ENCODE assay signal across 8 cellular contexts in genomic region chr22:25777870-25778269, GRCh38. TPM values are rescaled to one million over a fixed set of nuclear protein-coding genes. Genes with fewer than 3 reads are reported as not detected.
DNase-seq lines count a peak whose midpoint lies in the region; ATAC-seq, FAIRE-seq and TF ChIP-seq lines count a peak whose summit lies in the region.

No MANE protein-coding gene starts in this region.

- H4K8ac ChIP-seq in mesendoderm (ENCODE audit: low read depth, low read length) = no peak overlapping the region

- POLR2A ChIA-PET in PC-9 (lab: Charles Lee; ENCODE audit: unreplicated experiment) = no interaction called here
- POLR2A ChIA-PET in naive thymus-derived CD8-positive, alpha-beta T cell (lab: Charles Lee) = no interaction called here

- H3K27me3 ChIP-seq in PC-9 (ENCODE audit: insufficient read depth, low read depth) = peaks cover 48% of the 10 kb centered on the region
- no peaks in the 10 kb centered on the region for H3K27me3 ChIP-seq in mesendoderm (ENCODE audit: insufficient read depth, low read length, poor library complexity)

- TF ChIP-seq CTCF in PC-9 (conservative IDR thresholded peaks at IDR 0.05) = peak; percentile 46

- no peak for ATAC-seq in naive thymus-derived CD8-positive, alpha-beta T cell

- no peak overlapping the region for H3K27ac Mint-ChIP-seq in naive thymus-derived CD8-positive, alpha-beta T cell

- no peak for TF ChIP-seq POLR2A in H54 (IDR thresholded peaks at IDR 0.05; ENCODE audit: low read depth, low read length)
- TF ChIP-seq POLR2A in erythroblast (IDR thresholded peaks at IDR 0.05; ENCODE audit: low read length) = no peak

- no peaks in the 10 kb centered on the region; the same call in 1 of the 2 replicates for H4K20me1 ChIP-seq in PC-9 (ENCODE audit: insufficient read depth)

- H3K9me2 ChIP-seq in PC-9 (ENCODE audit: insufficient read depth) = no peaks in the 10 kb centered on the region

- no TSS peak for BruUV-seq in PC-9 (replicated peaks; lab: Mats Ljungman, UMichigan)

- H3K4me3 Mint-ChIP-seq in naive thymus-derived CD8-positive, alpha-beta T cell = no peak overlapping the region

- H3F3A ChIP-seq in PC-9 (ENCODE audit: insufficient read depth, low read depth) = no peaks in the 10 kb centered on the region

- peak; percentile 52 for DNase-seq in COLO829 (ENCODE audit: low spot score)
- peak; percentile 35 for DNase-seq in H54 (ENCODE audit: insufficient read length, low spot score)
- no peak for DNase-seq in PC-9
- DNase-seq in erythroblast (lab: John Stamatoyannopoulos, UW) = peak; percentile 47 to 62
- no peak for DNase-seq in stimulated activated CD4-positive, alpha-beta T cell treated with anti-CD3 and anti-CD28 coated beads, Interleukin-2, amount 100 ng/mL, for 24 hours
- no peak for DNase-seq in activated effector memory CD4-positive, alpha-beta T cell treated with Interleukin-2 at 50 U/mL for 16 hours
- DNase-seq in naive thymus-derived CD8-positive, alpha-beta T cell = no peak
- DNase-seq in mesendoderm = no peak

- no peak overlapping the region for H2BK15ac ChIP-seq in mesendoderm (replicated peaks; ENCODE audit: low read depth)

- no peaks in the 10 kb centered on the region for H3K9me3 ChIP-seq in PC-9 (ENCODE audit: insufficient read depth, low read depth)

- no peak overlapping the region for H3K56ac ChIP-seq in mesendoderm (ENCODE audit: low read length)

- intact Hi-C loops in PC-9 (cut with micrococcal nuclease; ENCODE audit: unreplicated experiment) = loop anchor here (10.0 kb wide), 3 partner anchors 73 to 573 kb away; no protein-coding TSS in a partner anchor

- H3K27me3 Mint-ChIP-seq in naive thymus-derived CD8-positive, alpha-beta T cell = peaks cover 0 to 5% (median 3%) of the 10 kb centered on the region in 5 donors

- no peak overlapping the region for H4K5ac ChIP-seq in mesendoderm (ENCODE audit: low read length)

- no peak overlapping the region for H3K23ac ChIP-seq in mesendoderm (ENCODE audit: low read length)

- H2BK120ac ChIP-seq in mesendoderm (ENCODE audit: low read depth, low read length) = no peak overlapping the region

- H3K4me2 ChIP-seq in PC-9 (no peak overlapping the region), mesendoderm (ENCODE audit: low read length) (no peak overlapping the region)

- H3K4me3 ChIP-seq in PC-9 (no peak overlapping the region), mesendoderm (ENCODE audit: low read length) (no peak overlapping the region)

- H3K79me2 ChIP-seq in PC-9 (ENCODE audit: low read depth) = no peaks in the 10 kb centered on the region
- no peaks in the 10 kb centered on the region for H3K79me2 ChIP-seq in mesendoderm (ENCODE audit: control insufficient read depth, insufficient read depth, low read length)

- H3K27ac ChIP-seq in PC-9 (no peak overlapping the region), mesendoderm (ENCODE audit: low read depth, low read length) (no peak overlapping the region)

- CTCF ChIA-PET in PC-9 (lab: Charles Lee) = no interaction called here

- no peak overlapping the region for H3K4ac ChIP-seq in mesendoderm (ENCODE audit: low read depth, low read length)

- peak; percentile 48 for FAIRE-seq in H54 (lab: Jason Lieb, UNC)

- H3K36me3 ChIP-seq in PC-9 (ENCODE audit: low read depth) (no peaks in the 10 kb centered on the region), mesendoderm (ENCODE audit: control insufficient read depth, insufficient read depth, low read length) (no peaks in the 10 kb centered on the region)

- H3K9ac ChIP-seq in mesendoderm (ENCODE audit: low read length) = no peak overlapping the region

- no CpG with 5 or more reads among the region's 8 CpGs for WGBS in mesendoderm (ENCODE audit: extremely low coverage, insufficient coverage, low lambda C conversion rate)

- no peaks in the 10 kb centered on the region for H3K36me3 Mint-ChIP-seq in naive thymus-derived CD8-positive, alpha-beta T cell

- no peaks in the 10 kb centered on the region for H3K9me3 Mint-ChIP-seq in naive thymus-derived CD8-positive, alpha-beta T cell

- H3K4me1 ChIP-seq in PC-9 (replicated peaks; ENCODE audit: insufficient read depth) (no peaks in the 10 kb centered on the region), mesendoderm (ENCODE audit: control insufficient read depth, low read depth, low read length) (no peaks in the 10 kb centered on the region)

- H2AFZ ChIP-seq in PC-9 = no peak overlapping the region

- H3K4me1 Mint-ChIP-seq in naive thymus-derived CD8-positive, alpha-beta T cell = peaks cover 2 to 4% (median 3%) of the 10 kb centered on the region in 4 donors

- no peak overlapping the region for H3K18ac ChIP-seq in mesendoderm (ENCODE audit: low read length)

- H3K79me1 ChIP-seq in mesendoderm (ENCODE audit: low read length) = no peaks in the 10 kb centered on the region

- no peak overlapping the region for H2BK5ac ChIP-seq in mesendoderm (ENCODE audit: low read length)

- H2AK5ac ChIP-seq in mesendoderm (ENCODE audit: low read length) = no peak overlapping the region

RNA-seq across cellular contexts. Expression of gene MYO18B, which starts 35.9 kb away (rescaled TPM):
- total RNA-seq in PC-9 (2021) = not detected in 2 replicates
- total RNA-seq in naive thymus-derived CD8-positive, alpha-beta T cell = 1 to 10 TPM; 1.1 to 1.4 TPM
- under 1 TPM in 1 of 3 donors, not detected in 2; 0.14 TPM for polyA plus RNA-seq in naive thymus-derived CD8-positive, alpha-beta T cell
- polyA plus RNA-seq in mesendoderm (2013, experiment 1 of 2) = 0.18 TPM
- 0.13 TPM for polyA plus RNA-seq in mesendoderm (2013, experiment 2 of 2)

Comparison
In these comparisons a context has a peak if more than half of its experiments do, and no peak if none do; other contexts are left out.
1. DNase-seq: peak in COLO829 (single experiment), H54 (single experiment) and erythroblast (2 of 2); none in PC-9 (0 of 2), stimulated activated CD4-positive, alpha-beta T cell treated with anti-CD3 and anti-CD28 coated beads, Interleukin-2, amount 100 ng/mL, for 24 hours (0 of 2), activated effector memory CD4-positive, alpha-beta T cell treated with Interleukin-2 at 50 U/mL for 16 hours (single experiment), naive thymus-derived CD8-positive, alpha-beta T cell (0 of 10) and mesendoderm (single experiment).